9 cellular contexts compared by ENCODE assay signal in genomic region chr3:53169045-53169831, GRCh38. TPM values are rescaled to one million over a fixed set of nuclear protein-coding genes. Genes with fewer than 3 reads are reported as not detected.
DNase-seq lines count a peak whose midpoint lies in the region; ATAC-seq and TF ChIP-seq lines count a peak whose summit lies in the region.
"Had no signal": no experiment of that assay in that cellular context is flagged by ENCODE, and none has a peak within 500 bp of the region (broad histone marks: within the 10 kb centered on the region; RNA-seq: fewer than 3 reads in every experiment).

No MANE protein-coding gene starts in this region.

- no peak for TF ChIP-seq CTCF in upper lobe of left lung (IDR thresholded peaks at IDR 0.05)

- peaks cover 4 to 17% (median 10%) of the 10 kb centered on the region in 4 donors for H3K36me3 ChIP-seq in upper lobe of left lung

- 51 to 64% methylated on average over 13 to 15 of the region's 15 CpGs for WGBS in upper lobe of left lung, 2 donors

- no peak overlapping the region for H3K4me3 Mint-ChIP-seq in activated T-helper 17 cell treated with anti-CD3 and anti-CD28 coated beads, Interleukin-2, amount 50 U/mL, for 72 hours

- intact Hi-C loops in Right ventricle myocardium inferior (cut with DNase I) (no loop called here), cardiac septum (cut with DNase I) (loop anchor here (10.0 kb wide), 1 partner anchor 634 kb away; the partner anchor contains the start of genes NT5DC2 and UQCC5)

- TF ChIP-seq EP300 in upper lobe of left lung (IDR thresholded peaks at IDR 0.05), result no peak

- ATAC-seq in Right ventricle myocardium inferior (no peak), left lobe of liver (peak; percentile 4), upper lobe of left lung (ENCODE audit: low FRiP score in 2 of 2) (peak in 1 of 2 donors; percentile 12), GM18517 (IDR thresholded peaks at IDR 0.05; ENCODE audit: unreplicated experiment) (no peak)
- no peak for ATAC-seq in activated T-helper 17 cell treated with anti-CD3 and anti-CD28 coated beads, Interleukin-2, amount 50 U/mL, for 72 hours (replicated peaks)

- no peaks in the 10 kb centered on the region for H3K9me3 Mint-ChIP-seq in activated T-helper 17 cell treated with anti-CD3 and anti-CD28 coated beads, Interleukin-2, amount 50 U/mL, for 72 hours

- H3K4me3 ChIP-seq in upper lobe of left lung, result peak overlapping the region in 2 of 4 donors; percentile 21 to 38

- H3K36me3 Mint-ChIP-seq in activated T-helper 17 cell treated with anti-CD3 and anti-CD28 coated beads, Interleukin-2, amount 50 U/mL, for 72 hours (ENCODE audit: low read depth), result peaks cover 23% of the 10 kb centered on the region

- H3K9me3 ChIP-seq in upper lobe of left lung, result no peaks in the 10 kb centered on the region

- peaks cover 64 to 92% (median 77%) of the 10 kb centered on the region in 4 donors for H3K4me1 ChIP-seq in upper lobe of left lung

- H3K27me3 Mint-ChIP-seq in activated T-helper 17 cell treated with anti-CD3 and anti-CD28 coated beads, Interleukin-2, amount 50 U/mL, for 72 hours, result no peaks in the 10 kb centered on the region

- H3K27me3 ChIP-seq in upper lobe of left lung, result no peaks in the 10 kb centered on the region

- H3K4me1 Mint-ChIP-seq in activated T-helper 17 cell treated with anti-CD3 and anti-CD28 coated beads, Interleukin-2, amount 50 U/mL, for 72 hours, result peaks cover 37% of the 10 kb centered on the region

- TF ChIP-seq POLR2A in upper lobe of left lung (IDR thresholded peaks at IDR 0.05), result no peak

- H3K27ac ChIP-seq in upper lobe of left lung, result peak overlapping the region; percentile 49 to 96 (median 73)

- DNase-seq in Right ventricle myocardium inferior (ENCODE audit: missing footprints) (peak; percentile 42), cardiac septum (ENCODE audit: low spot score) (no peak), SW480 (ENCODE audit: low spot score) (peak; percentile 67), left lobe of liver (ENCODE audit: low spot score) (no peak), upper lobe of left lung (peak in 1 of 2 donors; percentile 60), NCI-H1694 (lab: John Stamatoyannopoulos, UW) (no peak)
- DNase-seq: dermis blood vessel endothelial cell had no signal

- H3K27ac Mint-ChIP-seq in activated T-helper 17 cell treated with anti-CD3 and anti-CD28 coated beads, Interleukin-2, amount 50 U/mL, for 72 hours, result no peak overlapping the region

RNA-seq across cellular contexts. Expression of gene PRKCD, which starts 8.2 kb away (rescaled TPM):
- total RNA-seq in Right ventricle myocardium inferior, result 16.9 TPM
- 10.6 TPM for total RNA-seq in cardiac septum
- 4.6 TPM for total RNA-seq in left lobe of liver
- total RNA-seq in upper lobe of left lung, result 100 to 1,000 TPM in 1 of 6 donors, 10 to 100 TPM in 5; 57.7 to 116 (median 67.9) TPM
- total RNA-seq in activated T-helper 17 cell treated with anti-CD3 and anti-CD28 coated beads, Interleukin-2, amount 50 U/mL, for 72 hours, result 10 to 100 TPM; 20.4 to 21.8 TPM

RNA-seq across cellular contexts. Expression of gene RFT1, which starts 39.0 kb away (rescaled TPM):
- total RNA-seq in Right ventricle myocardium inferior (11.0 TPM), cardiac septum (8.6 TPM), left lobe of liver (11.8 TPM), upper lobe of left lung (10 to 100 TPM in 4 of 6 donors, 1 to 10 TPM in 2; 5.1 to 19.9 (median 12.8) TPM)
- total RNA-seq in activated T-helper 17 cell treated with anti-CD3 and anti-CD28 coated beads, Interleukin-2, amount 50 U/mL, for 72 hours, result 10 to 100 TPM; 24.6 to 42.0 TPM

Comparison
In these comparisons a context has a peak if more than half of its experiments do, and no peak if none do; other contexts are left out.
1. DNase-seq: peak in Right ventricle myocardium inferior (single experiment) and SW480 (single experiment); none in cardiac septum (single experiment), left lobe of liver (single experiment) and NCI-H1694 (single experiment).